In genomic region chr2:134201559-134201958, GRCh38 we compare ENCODE assay signal across 16 cellular contexts.
"Had no signal": no experiment of that assay in that cellular context is flagged by ENCODE, and none has a peak within 500 bp of the region (broad histone marks: within the 10 kb centered on the region; RNA-seq: fewer than 3 reads in every experiment).

No MANE protein-coding gene starts in this region.

- ATAC-seq: activated CD4-positive, alpha-beta T cell treated with anti-CD3 and anti-CD28 coated beads for 36 hours; activated naive CD8-positive, alpha-beta T cell treated with anti-CD3 and anti-CD28 coated beads, Interleukin-2, amount 50 U/mL, for 24 hours; left lung; stimulated activated naive CD8-positive, alpha-beta T cell treated with anti-CD3 and anti-CD28 coated beads, Interleukin-15, amount 100 ng/mL, for 72 hours had no signal

- DNase-seq: activated CD4-positive, alpha-beta memory T cell treated with anti-CD3 and anti-CD28 coated beads, Interleukin-2, amount 10 ng/mL, durations not matched to agents 7 days and 5 days; activated CD4-positive, alpha-beta T cell treated with anti-CD3 and anti-CD28 coated beads for 36 hours; activated CD8-positive, alpha-beta memory T cell treated with anti-CD3 and anti-CD28 coated beads, Interleukin-2, amount 50 U/mL, for 4 hours; activated naive CD4-positive, alpha-beta T cell treated with Interleukin-2 at 50 U/mL for 16 hours; activated naive CD8-positive, alpha-beta T cell treated with anti-CD3 and anti-CD28 coated beads, Interleukin-2, amount 50 U/mL, for 24 hours; effector CD4-positive, alpha-beta T cell; foreskin melanocyte; islet precursor cell; left lung; stimulated activated CD4-positive, alpha-beta T cell treated with anti-CD3 and anti-CD28 coated beads, Interleukin-4, amount 100 ng/mL, for 24 hours; stimulated activated naive CD8-positive, alpha-beta T cell treated with anti-CD3 and anti-CD28 coated beads, Interleukin-15, amount 100 ng/mL, for 72 hours had no signal

- H3K9me3 ChIP-seq: left lung, prostate gland had no signal

- H3K4me3 Mint-ChIP-seq: activated CD4-positive, alpha-beta memory T cell treated with anti-CD3 and anti-CD28 coated beads, Interleukin-2, amount 10 ng/mL, durations not matched to agents 7 days and 5 days; activated CD4-positive, alpha-beta T cell treated with anti-CD3 and anti-CD28 coated beads for 36 hours; activated naive CD8-positive, alpha-beta T cell treated with anti-CD3 and anti-CD28 coated beads, Interleukin-2, amount 50 U/mL, for 24 hours; activated T-helper 1 cell treated with anti-CD3 and anti-CD28 coated beads, Interleukin-12 subunit alpha, Interleukin-12 subunit beta, Interleukin-2, Interleukin-4 antibody, amounts not matched to agents 30 ng/mL and 10 ng/mL and 1 ng/mL, durations not matched to agents 14 hours and 24 hours and 36 hours; stimulated activated naive CD8-positive, alpha-beta T cell treated with anti-CD3 and anti-CD28 coated beads, Interleukin-15, amount 100 ng/mL, for 72 hours had no signal

- H3K4me3 ChIP-seq: coronary artery, left lung, prostate gland had no signal

- FAIRE-seq: endothelial cell of umbilical vein, urothelium cell line had no signal

- H3K27me3 Mint-ChIP-seq: activated CD4-positive, alpha-beta memory T cell treated with anti-CD3 and anti-CD28 coated beads, Interleukin-2, amount 10 ng/mL, durations not matched to agents 7 days and 5 days; activated CD4-positive, alpha-beta T cell treated with anti-CD3 and anti-CD28 coated beads for 36 hours; activated naive CD8-positive, alpha-beta T cell treated with anti-CD3 and anti-CD28 coated beads, Interleukin-2, amount 50 U/mL, for 24 hours; stimulated activated naive CD8-positive, alpha-beta T cell treated with anti-CD3 and anti-CD28 coated beads, Interleukin-15, amount 100 ng/mL, for 72 hours had no signal

- H3K27ac Mint-ChIP-seq: activated CD4-positive, alpha-beta memory T cell treated with anti-CD3 and anti-CD28 coated beads, Interleukin-2, amount 10 ng/mL, durations not matched to agents 7 days and 5 days; activated CD4-positive, alpha-beta T cell treated with anti-CD3 and anti-CD28 coated beads for 36 hours; activated naive CD8-positive, alpha-beta T cell treated with anti-CD3 and anti-CD28 coated beads, Interleukin-2, amount 50 U/mL, for 24 hours; activated T-helper 1 cell treated with anti-CD3 and anti-CD28 coated beads, Interleukin-12 subunit alpha, Interleukin-12 subunit beta, Interleukin-2, Interleukin-4 antibody, amounts not matched to agents 30 ng/mL and 10 ng/mL and 1 ng/mL, durations not matched to agents 14 hours and 24 hours and 36 hours had no signal

- H3K4me1 ChIP-seq: prostate gland had no signal

- H3K27ac ChIP-seq: coronary artery, left lung, prostate gland had no signal

- H3K27me3 ChIP-seq: left lung had no signal

- H3K36me3 ChIP-seq: left lung, prostate gland had no signal

- H3K9me3 Mint-ChIP-seq: activated CD4-positive, alpha-beta memory T cell treated with anti-CD3 and anti-CD28 coated beads, Interleukin-2, amount 10 ng/mL, durations not matched to agents 7 days and 5 days; activated naive CD8-positive, alpha-beta T cell treated with anti-CD3 and anti-CD28 coated beads, Interleukin-2, amount 50 U/mL, for 24 hours; activated T-helper 1 cell treated with anti-CD3 and anti-CD28 coated beads, Interleukin-12 subunit alpha, Interleukin-12 subunit beta, Interleukin-2, Interleukin-4 antibody, amounts not matched to agents 30 ng/mL and 10 ng/mL and 1 ng/mL, durations not matched to agents 14 hours and 24 hours and 36 hours; stimulated activated naive CD8-positive, alpha-beta T cell treated with anti-CD3 and anti-CD28 coated beads, Interleukin-15, amount 100 ng/mL, for 72 hours had no signal
